8 cellular contexts compared by ENCODE assay signal in genomic region chr1:165630629-165631402, GRCh38. TPM values are rescaled to one million over a fixed set of nuclear protein-coding genes. Genes with fewer than 3 reads are reported as not detected.
DNase-seq lines count a peak whose midpoint lies in the region; ATAC-seq and TF ChIP-seq lines count a peak whose summit lies in the region.

TSS of gene MGST3 (plus strand) at chr1:165631234. CDS start at chr1:165649848, 18,614 bp downstream.

- H3K9me3 ChIP-seq in PC-9 (ENCODE audit: insufficient read depth, low read depth) (no peaks in the 10 kb centered on the region), mucosa of descending colon (no peaks in the 10 kb centered on the region)

- peak within 1 kb of the TSS; percentile 90 for H2AFZ ChIP-seq in PC-9

- H3K27ac ChIP-seq in PC-9: peak within 1 kb of the TSS; percentile 80

- peaks cover 29% of the 10 kb centered on the region for H3F3A ChIP-seq in PC-9 (ENCODE audit: insufficient read depth, low read depth)

- H3K79me2 ChIP-seq in PC-9 (ENCODE audit: low read depth): peaks cover 26% of the 10 kb centered on the region

- no peaks in the 10 kb centered on the region for H4K20me1 ChIP-seq in PC-9 (ENCODE audit: insufficient read depth)

- POLR2A ChIA-PET in PC-9 (lab: Charles Lee; ENCODE audit: unreplicated experiment): interaction anchor here (0.6 to 1.1 kb wide), 4 partner anchors 15 to 464 kb away, joined by 3 to 25 read pairs (median 4); no protein-coding TSS in a partner anchor

- ATAC-seq in GM21723 (IDR thresholded peaks at IDR 0.05; ENCODE audit: unreplicated experiment) (peak; percentile 93), mucosa of descending colon (peak; percentile 95)

- TF ChIP-seq CTCF in PC-9 (conservative IDR thresholded peaks at IDR 0.05) (no peak), epithelial cell of proximal tubule (conservative IDR thresholded peaks at IDR 0.05; ENCODE audit: low read depth, low read length) (no peak), mucosa of descending colon (IDR thresholded peaks at IDR 0.05) (no peak)

- H3K4me1 ChIP-seq in PC-9 (replicated peaks; ENCODE audit: insufficient read depth): peaks cover 30% of the 10 kb centered on the region
- H3K4me1 ChIP-seq in mucosa of descending colon (ENCODE audit: low read depth): peaks cover 37% of the 10 kb centered on the region

- peak within 1 kb of the TSS; percentile 75 for H3K4me3 ChIP-seq in PC-9
- H3K4me3 ChIP-seq in epithelial cell of proximal tubule (ENCODE audit: low read depth, low read length): peak within 1 kb of the TSS; percentile 91
- peak within 1 kb of the TSS; percentile 43 for H3K4me3 ChIP-seq in mucosa of descending colon

- no peaks in the 10 kb centered on the region for H3K27me3 ChIP-seq in PC-9 (ENCODE audit: insufficient read depth, low read depth)

- no peaks in the 10 kb centered on the region for H3K9me2 ChIP-seq in PC-9 (ENCODE audit: insufficient read depth)

- intact Hi-C loops in PC-9 (cut with micrococcal nuclease; ENCODE audit: unreplicated experiment) (loop anchor here (1.0 to 10.0 kb wide), 6 partner anchors 33 to 1591 kb away; partner anchors contain the start of genes ALDH9A1, POU2F1, TADA1 and UCK2), mucosa of descending colon (cut with DNase I, micrococcal nuclease) (no loop called here)

- H3K4me2 ChIP-seq in PC-9: peak within 1 kb of the TSS; percentile 92

- in situ Hi-C loops in KBM-7 (cut with MboI; ENCODE audit: low pct_unique_long_range_greater_than_20kb, low sequenced_read_pairs): no loop called here

- DNase-seq in DMS53 treated with DMSO at 0.1 percent for 48 hours (lab: John Stamatoyannopoulos, UW; ENCODE audit: unreplicated experiment) (peak; percentile 96), KBM-7 (peak; percentile 94), PC-9 (peak; percentile 83 to 90), epithelial cell of proximal tubule (ENCODE audit: low read depth) (peak; percentile 88), mucosa of descending colon (peak; percentile 95 to 98 (median 96))
- DNase-seq in activated T-cell treated with anti-CD3 and anti-CD28 coated beads, Interleukin-2, amount 50 U/mL, for 1 hour: peak; percentile 92
- peak; percentile 93 for DNase-seq in stimulated activated CD8-positive, alpha-beta memory T cell treated with anti-CD3 and anti-CD28 coated beads, Interleukin-4, amount 100 ng/mL, for 24 hours (ENCODE audit: low read depth)

- BruUV-seq in PC-9 (replicated peaks; lab: Mats Ljungman, UMichigan): no TSS peak

- H3K36me3 ChIP-seq in PC-9 (ENCODE audit: low read depth): peaks cover 4% of the 10 kb centered on the region; the same call in 1 of the 2 replicates
- H3K36me3 ChIP-seq in mucosa of descending colon (ENCODE audit: low read depth): no peaks in the 10 kb centered on the region

- CTCF ChIA-PET in PC-9 (lab: Charles Lee): no interaction called here

RNA-seq across cellular contexts. Expression of gene MGST3, which starts in this region (rescaled TPM):
- 67.2 and 90.1 TPM in 2 replicates for total RNA-seq in PC-9 (2021)
- 197 and 227 TPM in 2 replicates for total RNA-seq in epithelial cell of proximal tubule
- total RNA-seq in mucosa of descending colon: 100 to 1,000 TPM; 236 to 436 (median 367) TPM

Comparison
In these comparisons a context has a peak if more than half of its experiments do, and no peak if none do; other contexts are left out.
1. Peak in every context shown above with its lines: DNase-seq, ATAC-seq, H3K4me3 ChIP-seq and H3K27ac ChIP-seq.